Comparison of ENCODE assay signal across 18 cellular contexts in the genomic region with DNA sequence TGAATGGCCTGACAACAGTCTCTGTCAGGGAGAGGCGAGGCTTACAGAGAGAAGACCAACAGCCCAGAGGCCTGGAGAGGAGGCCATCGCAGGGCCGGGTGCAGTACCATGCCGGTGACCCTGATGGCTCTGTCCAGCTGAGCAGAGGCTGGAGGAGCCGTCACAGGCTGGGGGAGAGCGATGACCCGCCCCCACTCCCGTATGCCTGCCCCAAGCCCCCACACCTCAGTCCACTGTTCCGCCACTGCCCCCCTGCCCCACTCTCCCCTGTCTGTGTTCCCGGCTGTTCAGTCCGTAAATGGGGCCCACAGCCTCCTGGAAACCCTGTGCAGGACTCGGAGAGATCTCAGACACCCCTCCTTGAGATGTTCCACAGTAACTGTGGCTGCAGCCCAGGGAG. TPM values are rescaled to one million over a fixed set of nuclear protein-coding genes. Genes with fewer than 3 reads are reported as not detected.
A peak's percentile ranks its signal among the peaks of the same experiment; 100 is the strongest.
DNase-seq lines count a peak whose midpoint lies in the region; ATAC-seq and TF ChIP-seq lines count a peak whose summit lies in the region.
"Had no signal": no experiment of that assay in that cellular context is flagged by ENCODE, and none has a peak within 500 bp of the region (broad histone marks: within the 10 kb centered on the region; RNA-seq: fewer than 3 reads in every experiment).

No MANE protein-coding gene starts in this region.

- peak overlapping the region; percentile 44 to 52 for H3K27ac Mint-ChIP-seq in T-cell
- H3K27ac Mint-ChIP-seq in stimulated activated naive B cell treated with anti-CD40 and anti-IgM and Interleukin-4, amounts not matched to agents 10 μg/mL and 1 μg/mL and 100 μg/mL, for 72 hours, result peak overlapping the region; percentile 82
- H3K27ac Mint-ChIP-seq in progenitor cell of endocrine pancreas, result no peak overlapping the region

- ATAC-seq in Right ventricle myocardium inferior (no peak), T-cell (replicated peaks in 1 of 4) (no peak), right lobe of liver (peak; percentile 4 to 21 (median 14))
- ATAC-seq in stimulated activated naive B cell treated with anti-CD40 and anti-IgM and Interleukin-4, amounts not matched to agents 10 μg/mL and 1 μg/mL and 100 μg/mL, for 72 hours (replicated peaks), result peak; percentile 11 to 20

- H3K4me3 Mint-ChIP-seq in T-cell (no peak overlapping the region), progenitor cell of endocrine pancreas (ENCODE audit: low read depth) (no peak overlapping the region)
- H3K4me3 Mint-ChIP-seq in stimulated activated naive B cell treated with anti-CD40 and anti-IgM and Interleukin-4, amounts not matched to agents 10 μg/mL and 1 μg/mL and 100 μg/mL, for 72 hours, result no peak overlapping the region

- H3K36me3 ChIP-seq in right atrium auricular region (no peaks in the 10 kb centered on the region), right lobe of liver (no peaks in the 10 kb centered on the region)
- H3K36me3 ChIP-seq: HAP-1 had no signal

- CTCF ChIA-PET in T-cell (lab: Charles Lee), result no interaction called here

- intact Hi-C loops in Right ventricle myocardium inferior (cut with DNase I), result no loop called here
- intact Hi-C loops in right lobe of liver (cut with DNase I), result no loop called here

- H3K27me3 ChIP-seq in right atrium auricular region (no peaks in the 10 kb centered on the region), right lobe of liver (no peaks in the 10 kb centered on the region)

- WGBS in right lobe of liver (ENCODE audit: insufficient coverage, low coverage, low lambda C conversion rate, missing lambda C conversion rate), result 50% methylated on average over 2 of the region's 12 CpGs

- TF ChIP-seq POLR2A in right lobe of liver (IDR thresholded peaks at IDR 0.05), result no peak

- H3K4me1 Mint-ChIP-seq in T-cell (peaks cover 8 to 33% (median 22%) of the 10 kb centered on the region in 3 donors), progenitor cell of endocrine pancreas (ENCODE audit: low read depth) (no peaks in the 10 kb centered on the region)
- peaks cover 25 to 32% of the 10 kb centered on the region in 2 donors for H3K4me1 Mint-ChIP-seq in stimulated activated naive B cell treated with anti-CD40 and anti-IgM and Interleukin-4, amounts not matched to agents 10 μg/mL and 1 μg/mL and 100 μg/mL, for 72 hours

- DNase-seq in Right ventricle myocardium inferior (ENCODE audit: missing footprints), result peak; percentile 32
- no peak for DNase-seq in right atrium auricular region (ENCODE audit: low spot score)
- no peak for DNase-seq in T-cell
- peak in 2 of 3 donors; percentile 15 to 44 for DNase-seq in right lobe of liver
- DNase-seq in stimulated activated naive B cell treated with anti-CD40 and anti-IgM and Interleukin-4, amounts not matched to agents 10 μg/mL and 1 μg/mL and 100 μg/mL, for 72 hours, result no peak
- DNase-seq in NCI-H187 treated with DMSO at 0.1 percent for 48 hours (lab: John Stamatoyannopoulos, UW), result no peak
- no peak for DNase-seq in progenitor cell of endocrine pancreas (ENCODE audit: low spot score, unreplicated experiment)
- DNase-seq in GM13977 (ENCODE audit: low spot score), result no peak
- DNase-seq: C1 segment of cervical spinal cord, Caco-2, DMS53, NCI-H1048, NCI-H146, NCI-H345, NCI-H526 treated with DMSO at 0.1 percent for 48 hours, OCI-M1 had no signal

- H3K27me3 Mint-ChIP-seq in T-cell (no peaks in the 10 kb centered on the region), progenitor cell of endocrine pancreas (peaks cover 16% of the 10 kb centered on the region)
- no peaks in the 10 kb centered on the region for H3K27me3 Mint-ChIP-seq in stimulated activated naive B cell treated with anti-CD40 and anti-IgM and Interleukin-4, amounts not matched to agents 10 μg/mL and 1 μg/mL and 100 μg/mL, for 72 hours

- in situ Hi-C loops in GM13977 (cut with MboI; ENCODE audit: low pct_unique_long_range_greater_than_20kb, low sequenced_read_pairs, unreplicated experiment), result loop anchor here (25.0 kb wide), 1 partner anchor 205 kb away; no protein-coding TSS in a partner anchor

- POLR2A ChIA-PET in T-cell (lab: Charles Lee), result no interaction called here

- H3K9me3 Mint-ChIP-seq in T-cell (no peaks in the 10 kb centered on the region), progenitor cell of endocrine pancreas (ENCODE audit: low read depth) (no peaks in the 10 kb centered on the region)
- H3K9me3 Mint-ChIP-seq in stimulated activated naive B cell treated with anti-CD40 and anti-IgM and Interleukin-4, amounts not matched to agents 10 μg/mL and 1 μg/mL and 100 μg/mL, for 72 hours, result no peaks in the 10 kb centered on the region

- H3K4me3 ChIP-seq in right atrium auricular region, result no peak overlapping the region
- no peak overlapping the region for H3K4me3 ChIP-seq in right lobe of liver
- H3K4me3 ChIP-seq: HAP-1 had no signal

- no peak overlapping the region for H3K27ac ChIP-seq in right atrium auricular region
- H3K27ac ChIP-seq in right lobe of liver, result no peak overlapping the region

- H3K4me1 ChIP-seq in right atrium auricular region, result no peaks in the 10 kb centered on the region
- H3K4me1 ChIP-seq in right lobe of liver, result no peaks in the 10 kb centered on the region
- H3K4me1 ChIP-seq: Caco-2, HAP-1 had no signal

- H3K9me3 ChIP-seq in right atrium auricular region (no peaks in the 10 kb centered on the region), right lobe of liver (no peaks in the 10 kb centered on the region)
- H3K9me3 ChIP-seq: Caco-2, HAP-1 had no signal

- H3K36me3 Mint-ChIP-seq in T-cell, result peaks cover 9% of the 10 kb centered on the region
- peaks cover 14 to 25% of the 10 kb centered on the region in 2 donors for H3K36me3 Mint-ChIP-seq in stimulated activated naive B cell treated with anti-CD40 and anti-IgM and Interleukin-4, amounts not matched to agents 10 μg/mL and 1 μg/mL and 100 μg/mL, for 72 hours
- no peaks in the 10 kb centered on the region for H3K36me3 Mint-ChIP-seq in progenitor cell of endocrine pancreas (ENCODE audit: insufficient read depth)

- no peak for TF ChIP-seq CTCF in right atrium auricular region (IDR thresholded peaks at IDR 0.05)
- no peak for TF ChIP-seq CTCF in right lobe of liver (IDR thresholded peaks at IDR 0.05)
- TF ChIP-seq CTCF in progenitor cell of endocrine pancreas (IDR thresholded peaks at IDR 0.05; ENCODE audit: unreplicated experiment), result no peak
- no peak for TF ChIP-seq CTCF in GM13977 (IDR thresholded peaks at IDR 0.05; ENCODE audit: extremely low read depth, insufficient read depth, missing control alignments)

RNA-seq across cellular contexts. Expression of a gene that starts 12.8 kb away (rescaled TPM):
- total RNA-seq in Right ventricle myocardium inferior (2.7 TPM), right atrium auricular region (10 to 100 TPM; 14.0 to 50.9 TPM), T-cell (10 to 100 TPM in 3 of 5 donors, 1 to 10 TPM in 2; 4.9 to 23.3 (median 20.8) TPM), right lobe of liver (10 to 100 TPM; 10.1 to 41.7 (median 21.5) TPM), progenitor cell of endocrine pancreas (16.6 and 17.3 TPM in 2 replicates)

RNA-seq across cellular contexts. Expression of a gene that starts 29.4 kb away (rescaled TPM):
- total RNA-seq in Right ventricle myocardium inferior (2.0 TPM), right atrium auricular region (1 to 10 TPM; 2.5 to 5.6 TPM), T-cell (10 to 100 TPM; 26.5 to 95.2 (median 74.0) TPM), right lobe of liver (1 to 10 TPM; 2.6 to 6.1 (median 4.2) TPM), progenitor cell of endocrine pancreas (not detected in 2 replicates)
- total RNA-seq: A172 had no signal

Comparison
In these comparisons a context has a peak if more than half of its experiments do, and no peak if none do; other contexts are left out.
1. DNase-seq: peak in Right ventricle myocardium inferior (single experiment) and right lobe of liver (2 of 3); none in right atrium auricular region (single experiment), T-cell (0 of 34), stimulated activated naive B cell treated with anti-CD40 and anti-IgM and Interleukin-4, amounts not matched to agents 10 μg/mL and 1 μg/mL and 100 μg/mL, for 72 hours (single experiment), NCI-H187 treated with DMSO at 0.1 percent for 48 hours (single experiment), progenitor cell of endocrine pancreas (single experiment) and GM13977 (single experiment).
2. ATAC-seq: peak in right lobe of liver (4 of 4) and stimulated activated naive B cell treated with anti-CD40 and anti-IgM and Interleukin-4, amounts not matched to agents 10 μg/mL and 1 μg/mL and 100 μg/mL, for 72 hours (2 of 2); none in Right ventricle myocardium inferior (single experiment) and T-cell (0 of 4).